Comparison of ENCODE assay signal across 20 cellular contexts in the genomic region with DNA sequence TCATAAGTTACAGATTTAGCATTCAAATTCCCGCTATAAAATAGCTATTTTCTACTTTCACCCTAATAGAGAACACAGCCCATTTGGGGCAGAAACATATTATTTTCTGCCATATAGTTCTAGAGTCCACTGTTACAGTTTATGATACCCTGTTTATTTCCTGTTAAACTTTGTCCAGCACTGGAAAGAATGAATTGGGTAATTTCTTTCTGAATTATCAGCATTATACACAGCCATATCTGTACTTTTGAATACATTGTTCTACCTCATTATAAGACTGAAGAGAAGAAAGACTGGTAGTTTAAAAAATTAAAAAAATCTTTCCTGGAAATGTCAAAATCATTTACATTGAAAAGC.
"Had no signal": no experiment of that assay in that cellular context is flagged by ENCODE, and none has a peak within 500 bp of the region (broad histone marks: within the 10 kb centered on the region; RNA-seq: fewer than 3 reads in every experiment).

No MANE protein-coding gene starts in this region.

- H3K4me3 ChIP-seq: esophagus squamous epithelium, left lung, neural progenitor cell, prostate gland, right atrium auricular region, stomach, thyroid gland had no signal

- H3K27me3 Mint-ChIP-seq: type B pancreatic cell had no signal

- H3K27ac ChIP-seq: esophagus squamous epithelium, left lung, neural progenitor cell, prostate gland, right atrium auricular region, stomach, thyroid gland had no signal

- H3K36me3 Mint-ChIP-seq: naive B cell; natural killer cell treated with Interleukin-12 subunit alpha and Interleukin-12 subunit beta and Interleukin-15 and Interleukin-18, amount 100 ng/mL, for 72 hours; neural progenitor cell; stimulated activated effector memory CD8-positive, alpha-beta T cell treated with anti-CD3 and anti-CD28 coated beads, Interleukin-12 subunit alpha, Interleukin-12 subunit beta, amount 100 ng/mL, for 72 hours; type B pancreatic cell had no signal

- H3K4me1 Mint-ChIP-seq: central memory CD8-positive, alpha-beta T cell; stimulated activated effector memory CD8-positive, alpha-beta T cell treated with anti-CD3 and anti-CD28 coated beads, Interleukin-12 subunit alpha, Interleukin-12 subunit beta, amount 100 ng/mL, for 72 hours had no signal

- H3K9ac ChIP-seq: neural progenitor cell had no signal

- H3K9me3 Mint-ChIP-seq: central memory CD8-positive, alpha-beta T cell; effector memory CD8-positive, alpha-beta T cell; naive B cell; natural killer cell treated with Interleukin-12 subunit alpha and Interleukin-12 subunit beta and Interleukin-15 and Interleukin-18, amount 100 ng/mL, for 72 hours; neural progenitor cell; stimulated activated effector memory CD8-positive, alpha-beta T cell treated with anti-CD3 and anti-CD28 coated beads, Interleukin-12 subunit alpha, Interleukin-12 subunit beta, amount 100 ng/mL, for 72 hours; type B pancreatic cell had no signal

- H3K27me3 ChIP-seq: esophagus squamous epithelium, left lung, neural progenitor cell, right atrium auricular region, stomach, thyroid gland had no signal

- H3K27ac Mint-ChIP-seq: effector memory CD8-positive, alpha-beta T cell; natural killer cell treated with Interleukin-12 subunit alpha and Interleukin-12 subunit beta and Interleukin-15 and Interleukin-18, amount 100 ng/mL, for 72 hours; neural progenitor cell; stimulated activated effector memory CD8-positive, alpha-beta T cell treated with anti-CD3 and anti-CD28 coated beads, Interleukin-12 subunit alpha, Interleukin-12 subunit beta, amount 100 ng/mL, for 72 hours; type B pancreatic cell had no signal

- H3K4me3 Mint-ChIP-seq: central memory CD8-positive, alpha-beta T cell; effector memory CD8-positive, alpha-beta T cell; natural killer cell treated with Interleukin-12 subunit alpha and Interleukin-12 subunit beta and Interleukin-15 and Interleukin-18, amount 100 ng/mL, for 72 hours; neural progenitor cell; stimulated activated effector memory CD8-positive, alpha-beta T cell treated with anti-CD3 and anti-CD28 coated beads, Interleukin-12 subunit alpha, Interleukin-12 subunit beta, amount 100 ng/mL, for 72 hours; type B pancreatic cell had no signal

- ATAC-seq: effector memory CD8-positive, alpha-beta T cell; left lung; natural killer cell treated with Interleukin-12 subunit alpha and Interleukin-12 subunit beta and Interleukin-15 and Interleukin-18, amount 100 ng/mL, for 72 hours; sciatic nerve; stimulated activated effector memory CD8-positive, alpha-beta T cell treated with anti-CD3 and anti-CD28 coated beads, Interleukin-12 subunit alpha, Interleukin-12 subunit beta, amount 100 ng/mL, for 72 hours had no signal

- DNase-seq: cortex of kidney; effector memory CD8-positive, alpha-beta T cell; erythroblast; esophagus squamous epithelium; left lung; mammary epithelial cell; naive B cell; stimulated activated CD4-positive, alpha-beta T cell treated with anti-CD3 and anti-CD28 coated beads, Interleukin-2, amount 100 ng/mL, for 24 hours; stimulated activated CD4-positive, alpha-beta T cell treated with anti-CD3 and anti-CD28 coated beads, Interleukin-4, amount 100 ng/mL, for 24 hours; stimulated activated naive CD4-positive, alpha-beta T cell treated with Interleukin-2 at 50 U/mL for 16 hours; stomach; thyroid gland had no signal

- H3K9me3 ChIP-seq: esophagus squamous epithelium, left lung, prostate gland, right atrium auricular region, stomach, thyroid gland had no signal

- H3K4me1 ChIP-seq: esophagus squamous epithelium, left lung, neural progenitor cell, prostate gland, right atrium auricular region, stomach, thyroid gland had no signal

- H3K36me3 ChIP-seq: esophagus squamous epithelium, left lung, neural progenitor cell, prostate gland, right atrium auricular region, stomach, thyroid gland had no signal
